Comparison of ENCODE assay signal across 24 cellular contexts in genomic region chr18:7955175-7955574, GRCh38.
"Had no signal": no experiment of that assay in that cellular context is flagged by ENCODE, and none has a peak within 500 bp of the region (broad histone marks: within the 10 kb centered on the region; RNA-seq: fewer than 3 reads in every experiment).

No MANE protein-coding gene starts in this region.

- H2AFZ ChIP-seq: hepatocyte had no signal

- H3K4me3 ChIP-seq: colonic mucosa, hepatocyte, left ventricle myocardium inferior, lower lobe of right lung, right lobe of liver, suprapubic skin, thyroid gland had no signal

- H3K4me1 Mint-ChIP-seq: naive thymus-derived CD8-positive, alpha-beta T cell; stimulated activated naive B cell treated with anti-CD40 and anti-IgM and Interleukin-4, amounts not matched to agents 10 μg/mL and 1 μg/mL and 100 μg/mL, for 72 hours had no signal

- ATAC-seq: left colon; lower lobe of right lung; naive thymus-derived CD8-positive, alpha-beta T cell; right lobe of liver; stimulated activated naive B cell treated with anti-CD40 and anti-IgM and Interleukin-4, amounts not matched to agents 10 μg/mL and 1 μg/mL and 100 μg/mL, for 72 hours had no signal

- DNase-seq: central memory CD4-positive, alpha-beta T cell; colonic mucosa; effector memory CD4-positive, alpha-beta T cell; head of caudate nucleus; left colon; left ventricle myocardium inferior; lower lobe of right lung; naive thymus-derived CD8-positive, alpha-beta T cell; nephron progenitor cell; nucleus accumbens; posterior cingulate gyrus; retina; right lobe of liver; small intestine; stimulated activated CD4-positive, alpha-beta T cell treated with anti-CD3 and anti-CD28 coated beads, Interleukin-15, amount 100 ng/mL, for 24 hours; stimulated activated CD4-positive, alpha-beta T cell treated with anti-CD3 and anti-CD28 coated beads, Interleukin-2, amount 100 ng/mL, for 48 hours; stimulated activated naive B cell treated with anti-CD40 and anti-IgM and Interleukin-4, amounts not matched to agents 10 μg/mL and 1 μg/mL and 100 μg/mL, for 72 hours; thyroid gland; trophoblast cell had no signal

- H3K4me3 Mint-ChIP-seq: dendritic cell treated with granulocyte-macrophage colony-stimulating factor and Interleukin-4, amounts not matched to agents 40 ng/mL and 50 ng/mL, for 4 days; naive thymus-derived CD8-positive, alpha-beta T cell; nephron progenitor cell; stimulated activated naive B cell treated with anti-CD40 and anti-IgM and Interleukin-4, amounts not matched to agents 10 μg/mL and 1 μg/mL and 100 μg/mL, for 72 hours; stimulated activated naive CD8-positive, alpha-beta T cell treated with anti-CD3 and anti-CD28 coated beads, Interleukin-15, Interleukin-2, amounts not matched to agents 100 ng/mL and 50 ng/mL, for 24 hours had no signal

- FAIRE-seq: frontal cortex, small intestine had no signal

- H3K36me3 ChIP-seq: colonic mucosa, lower lobe of right lung, right lobe of liver, suprapubic skin, thyroid gland had no signal

- H3K9me3 ChIP-seq: colonic mucosa, left ventricle myocardium inferior, lower lobe of right lung, right lobe of liver, suprapubic skin, thyroid gland had no signal

- H3K9me3 Mint-ChIP-seq: dendritic cell treated with granulocyte-macrophage colony-stimulating factor and Interleukin-4, amounts not matched to agents 40 ng/mL and 50 ng/mL, for 4 days; nephron progenitor cell; stimulated activated naive CD8-positive, alpha-beta T cell treated with anti-CD3 and anti-CD28 coated beads, Interleukin-15, Interleukin-2, amounts not matched to agents 100 ng/mL and 50 ng/mL, for 24 hours had no signal

- H3K27me3 Mint-ChIP-seq: dendritic cell treated with granulocyte-macrophage colony-stimulating factor and Interleukin-4, amounts not matched to agents 40 ng/mL and 50 ng/mL, for 4 days; naive thymus-derived CD8-positive, alpha-beta T cell; stimulated activated naive B cell treated with anti-CD40 and anti-IgM and Interleukin-4, amounts not matched to agents 10 μg/mL and 1 μg/mL and 100 μg/mL, for 72 hours; stimulated activated naive CD8-positive, alpha-beta T cell treated with anti-CD3 and anti-CD28 coated beads, Interleukin-15, Interleukin-2, amounts not matched to agents 100 ng/mL and 50 ng/mL, for 24 hours had no signal

- H3K4me2 ChIP-seq: hepatocyte had no signal

- H3K36me3 Mint-ChIP-seq: naive thymus-derived CD8-positive, alpha-beta T cell; stimulated activated naive B cell treated with anti-CD40 and anti-IgM and Interleukin-4, amounts not matched to agents 10 μg/mL and 1 μg/mL and 100 μg/mL, for 72 hours had no signal

- H3K79me2 ChIP-seq: hepatocyte had no signal

- H3K4me1 ChIP-seq: colonic mucosa, lower lobe of right lung, right lobe of liver, suprapubic skin had no signal

- H3K27me3 ChIP-seq: colonic mucosa, hepatocyte, right lobe of liver, suprapubic skin, thyroid gland had no signal

- H3K27ac Mint-ChIP-seq: dendritic cell treated with granulocyte-macrophage colony-stimulating factor and Interleukin-4, amounts not matched to agents 40 ng/mL and 50 ng/mL, for 4 days; nephron progenitor cell; stimulated activated naive B cell treated with anti-CD40 and anti-IgM and Interleukin-4, amounts not matched to agents 10 μg/mL and 1 μg/mL and 100 μg/mL, for 72 hours; stimulated activated naive CD8-positive, alpha-beta T cell treated with anti-CD3 and anti-CD28 coated beads, Interleukin-15, Interleukin-2, amounts not matched to agents 100 ng/mL and 50 ng/mL, for 24 hours had no signal

- H3K27ac ChIP-seq: colonic mucosa, hepatocyte, left ventricle myocardium inferior, lower lobe of right lung, right lobe of liver, suprapubic skin, thyroid gland had no signal
